ENCODE assay signal across 1 cellular context in genomic region chr5:152560508-152561137, GRCh38.
TF ChIP-seq lines count a peak whose summit lies in the region.

No MANE protein-coding gene starts in this region.

TF ChIP-seq in GM23338, 12 proteins besides CTCF, POLR2A, EP300 and RAD21 (continued from another document):
- TF ChIP-seq ETS1 (IDR thresholded peaks at IDR 0.05) (no peak), CREB1 (CRISPR knock-in tag; IDR thresholded peaks at IDR 0.05; ENCODE audit: low read depth) (0 out of 2 replicates have a peak, but pooled peaks have one; percentile 14), POLR2AphosphoS5 (IDR thresholded peaks at IDR 0.05; ENCODE audit: low read depth) (no peak), JUNB (IDR thresholded peaks at IDR 0.05; ENCODE audit: unreplicated experiment) (no peak)
